Comparison of ENCODE assay signal across 23 cellular contexts in genomic region chrX:65862638-65863037, GRCh38.
"Had no signal": no experiment of that assay in that cellular context is flagged by ENCODE, and none has a peak within 500 bp of the region (broad histone marks: within the 10 kb centered on the region; RNA-seq: fewer than 3 reads in every experiment).

No MANE protein-coding gene starts in this region.

- H3K4me1 ChIP-seq: esophagus squamous epithelium, lower lobe of right lung, parathyroid adenoma, right lobe of liver, suprapubic skin, vagina had no signal

- H3K27me3 ChIP-seq: esophagus squamous epithelium, neutrophil, right lobe of liver, suprapubic skin, vagina had no signal

- H3K79me2 ChIP-seq: parathyroid adenoma had no signal

- H3K4me3 Mint-ChIP-seq: effector memory CD8-positive, alpha-beta T cell; natural killer cell treated with Interleukin-12 subunit alpha and Interleukin-12 subunit beta and Interleukin-15 and Interleukin-18, amount 100 ng/mL, for 72 hours; neural crest cell; stimulated activated naive CD8-positive, alpha-beta T cell treated with anti-CD3 and anti-CD28 coated beads, Interleukin-15, amount 100 ng/mL, for 72 hours had no signal

- H3K9me3 Mint-ChIP-seq: effector memory CD8-positive, alpha-beta T cell; natural killer cell treated with Interleukin-12 subunit alpha and Interleukin-12 subunit beta and Interleukin-15 and Interleukin-18, amount 100 ng/mL, for 72 hours; stimulated activated naive CD8-positive, alpha-beta T cell treated with anti-CD3 and anti-CD28 coated beads, Interleukin-15, amount 100 ng/mL, for 72 hours had no signal

- DNase-seq: cortex of kidney; effector memory CD8-positive, alpha-beta T cell; erythroblast; esophagus squamous epithelium; foreskin melanocyte; hypothalamus; left ventricle myocardium superior; lower lobe of right lung; right lobe of liver; small intestine; stimulated activated CD4-positive, alpha-beta T cell treated with anti-CD3 and anti-CD28 coated beads, Interleukin-12 subunit alpha, Interleukin-12 subunit beta, amount 100 ng/mL, for 4 hours; stimulated activated CD4-positive, alpha-beta T cell treated with anti-CD3 and anti-CD28 coated beads, Interleukin-1b, Interleukin-23, amount 100 ng/mL, for 48 hours; stimulated activated CD4-positive, alpha-beta T cell treated with anti-CD3 and anti-CD28 coated beads, Interleukin-4, amount 100 ng/mL, for 1 hour; stimulated activated CD8-positive, alpha-beta memory T cell treated with anti-CD3 and anti-CD28 coated beads, Interleukin-4, amount 100 ng/mL, for 48 hours; stimulated activated naive CD8-positive, alpha-beta T cell treated with anti-CD3 and anti-CD28 coated beads, Interleukin-15, amount 100 ng/mL, for 72 hours; trophoblast cell had no signal

- H3K27me3 Mint-ChIP-seq: effector memory CD8-positive, alpha-beta T cell; progenitor cell of endocrine pancreas; stimulated activated naive CD8-positive, alpha-beta T cell treated with anti-CD3 and anti-CD28 coated beads, Interleukin-15, amount 100 ng/mL, for 72 hours had no signal

- H3K9ac ChIP-seq: parathyroid adenoma had no signal

- H3K36me3 ChIP-seq: esophagus squamous epithelium, lower lobe of right lung, neutrophil, right lobe of liver, suprapubic skin, vagina had no signal

- ATAC-seq: effector memory CD8-positive, alpha-beta T cell; left ventricle myocardium superior; lower lobe of right lung; natural killer cell treated with Interleukin-12 subunit alpha and Interleukin-12 subunit beta and Interleukin-15 and Interleukin-18, amount 100 ng/mL, for 72 hours; right lobe of liver; stimulated activated naive CD8-positive, alpha-beta T cell treated with anti-CD3 and anti-CD28 coated beads, Interleukin-15, amount 100 ng/mL, for 72 hours had no signal

- H3K27ac ChIP-seq: esophagus squamous epithelium, lower lobe of right lung, neutrophil, parathyroid adenoma, right lobe of liver, suprapubic skin, vagina had no signal

- H3K4me1 Mint-ChIP-seq: neural crest cell had no signal

- H3K27ac Mint-ChIP-seq: effector memory CD8-positive, alpha-beta T cell; natural killer cell treated with Interleukin-12 subunit alpha and Interleukin-12 subunit beta and Interleukin-15 and Interleukin-18, amount 100 ng/mL, for 72 hours; progenitor cell of endocrine pancreas had no signal

- H2AFZ ChIP-seq: parathyroid adenoma had no signal

- H3K4me3 ChIP-seq: esophagus squamous epithelium, lower lobe of right lung, right lobe of liver, suprapubic skin, vagina had no signal

- H3K9me3 ChIP-seq: esophagus squamous epithelium, lower lobe of right lung, neutrophil, right lobe of liver, suprapubic skin, vagina had no signal

- H3K36me3 Mint-ChIP-seq: natural killer cell treated with Interleukin-12 subunit alpha and Interleukin-12 subunit beta and Interleukin-15 and Interleukin-18, amount 100 ng/mL, for 72 hours had no signal
